ENCODE assay signal across 2 cellular contexts in genomic region chr2:215861607-215862033, GRCh38.
TF ChIP-seq lines count a peak whose summit lies in the region.

No MANE protein-coding gene starts in this region.

TF ChIP-seq in GM23338, 12 proteins besides CTCF, POLR2A, EP300 and RAD21:
- TF ChIP-seq REST (IDR thresholded peaks at IDR 0.05; ENCODE audit: unreplicated experiment), result no peak
- TF ChIP-seq POLR2AphosphoS5 (IDR thresholded peaks at IDR 0.05; ENCODE audit: low read depth), result no peak
- TF ChIP-seq EZH2phosphoT487 (IDR thresholded peaks at IDR 0.05; ENCODE audit: unreplicated experiment), result no peak
- no peak for TF ChIP-seq STAT1 (IDR thresholded peaks at IDR 0.05; ENCODE audit: unreplicated experiment)
- no peak for TF ChIP-seq CREB1 (CRISPR knock-in tag; IDR thresholded peaks at IDR 0.05; ENCODE audit: low read depth)
- no peak for TF ChIP-seq NANOG (IDR thresholded peaks at IDR 0.05; ENCODE audit: borderline replicate concordance)
- no peak for TF ChIP-seq ZNF331 (CRISPR knock-in tag; IDR thresholded peaks at IDR 0.05; ENCODE audit: low read depth)
- TF ChIP-seq JUNB (IDR thresholded peaks at IDR 0.05; ENCODE audit: unreplicated experiment), result no peak
- no peak for TF ChIP-seq ZNF114 (CRISPR knock-in tag; IDR thresholded peaks at IDR 0.05)
- TF ChIP-seq, protein P1, sequence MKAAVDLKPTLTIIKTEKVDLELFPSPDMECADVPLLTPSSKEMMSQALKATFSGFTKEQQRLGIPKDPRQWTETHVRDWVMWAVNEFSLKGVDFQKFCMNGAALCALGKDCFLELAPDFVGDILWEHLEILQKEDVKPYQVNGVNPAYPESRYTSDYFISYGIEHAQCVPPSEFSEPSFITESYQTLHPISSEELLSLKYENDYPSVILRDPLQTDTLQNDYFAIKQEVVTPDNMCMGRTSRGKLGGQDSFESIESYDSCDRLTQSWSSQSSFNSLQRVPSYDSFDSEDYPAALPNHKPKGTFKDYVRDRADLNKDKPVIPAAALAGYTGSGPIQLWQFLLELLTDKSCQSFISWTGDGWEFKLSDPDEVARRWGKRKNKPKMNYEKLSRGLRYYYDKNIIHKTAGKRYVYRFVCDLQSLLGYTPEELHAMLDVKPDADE (IDR thresholded peaks at IDR 0.05), result no peak
- TF ChIP-seq, protein P2, sequence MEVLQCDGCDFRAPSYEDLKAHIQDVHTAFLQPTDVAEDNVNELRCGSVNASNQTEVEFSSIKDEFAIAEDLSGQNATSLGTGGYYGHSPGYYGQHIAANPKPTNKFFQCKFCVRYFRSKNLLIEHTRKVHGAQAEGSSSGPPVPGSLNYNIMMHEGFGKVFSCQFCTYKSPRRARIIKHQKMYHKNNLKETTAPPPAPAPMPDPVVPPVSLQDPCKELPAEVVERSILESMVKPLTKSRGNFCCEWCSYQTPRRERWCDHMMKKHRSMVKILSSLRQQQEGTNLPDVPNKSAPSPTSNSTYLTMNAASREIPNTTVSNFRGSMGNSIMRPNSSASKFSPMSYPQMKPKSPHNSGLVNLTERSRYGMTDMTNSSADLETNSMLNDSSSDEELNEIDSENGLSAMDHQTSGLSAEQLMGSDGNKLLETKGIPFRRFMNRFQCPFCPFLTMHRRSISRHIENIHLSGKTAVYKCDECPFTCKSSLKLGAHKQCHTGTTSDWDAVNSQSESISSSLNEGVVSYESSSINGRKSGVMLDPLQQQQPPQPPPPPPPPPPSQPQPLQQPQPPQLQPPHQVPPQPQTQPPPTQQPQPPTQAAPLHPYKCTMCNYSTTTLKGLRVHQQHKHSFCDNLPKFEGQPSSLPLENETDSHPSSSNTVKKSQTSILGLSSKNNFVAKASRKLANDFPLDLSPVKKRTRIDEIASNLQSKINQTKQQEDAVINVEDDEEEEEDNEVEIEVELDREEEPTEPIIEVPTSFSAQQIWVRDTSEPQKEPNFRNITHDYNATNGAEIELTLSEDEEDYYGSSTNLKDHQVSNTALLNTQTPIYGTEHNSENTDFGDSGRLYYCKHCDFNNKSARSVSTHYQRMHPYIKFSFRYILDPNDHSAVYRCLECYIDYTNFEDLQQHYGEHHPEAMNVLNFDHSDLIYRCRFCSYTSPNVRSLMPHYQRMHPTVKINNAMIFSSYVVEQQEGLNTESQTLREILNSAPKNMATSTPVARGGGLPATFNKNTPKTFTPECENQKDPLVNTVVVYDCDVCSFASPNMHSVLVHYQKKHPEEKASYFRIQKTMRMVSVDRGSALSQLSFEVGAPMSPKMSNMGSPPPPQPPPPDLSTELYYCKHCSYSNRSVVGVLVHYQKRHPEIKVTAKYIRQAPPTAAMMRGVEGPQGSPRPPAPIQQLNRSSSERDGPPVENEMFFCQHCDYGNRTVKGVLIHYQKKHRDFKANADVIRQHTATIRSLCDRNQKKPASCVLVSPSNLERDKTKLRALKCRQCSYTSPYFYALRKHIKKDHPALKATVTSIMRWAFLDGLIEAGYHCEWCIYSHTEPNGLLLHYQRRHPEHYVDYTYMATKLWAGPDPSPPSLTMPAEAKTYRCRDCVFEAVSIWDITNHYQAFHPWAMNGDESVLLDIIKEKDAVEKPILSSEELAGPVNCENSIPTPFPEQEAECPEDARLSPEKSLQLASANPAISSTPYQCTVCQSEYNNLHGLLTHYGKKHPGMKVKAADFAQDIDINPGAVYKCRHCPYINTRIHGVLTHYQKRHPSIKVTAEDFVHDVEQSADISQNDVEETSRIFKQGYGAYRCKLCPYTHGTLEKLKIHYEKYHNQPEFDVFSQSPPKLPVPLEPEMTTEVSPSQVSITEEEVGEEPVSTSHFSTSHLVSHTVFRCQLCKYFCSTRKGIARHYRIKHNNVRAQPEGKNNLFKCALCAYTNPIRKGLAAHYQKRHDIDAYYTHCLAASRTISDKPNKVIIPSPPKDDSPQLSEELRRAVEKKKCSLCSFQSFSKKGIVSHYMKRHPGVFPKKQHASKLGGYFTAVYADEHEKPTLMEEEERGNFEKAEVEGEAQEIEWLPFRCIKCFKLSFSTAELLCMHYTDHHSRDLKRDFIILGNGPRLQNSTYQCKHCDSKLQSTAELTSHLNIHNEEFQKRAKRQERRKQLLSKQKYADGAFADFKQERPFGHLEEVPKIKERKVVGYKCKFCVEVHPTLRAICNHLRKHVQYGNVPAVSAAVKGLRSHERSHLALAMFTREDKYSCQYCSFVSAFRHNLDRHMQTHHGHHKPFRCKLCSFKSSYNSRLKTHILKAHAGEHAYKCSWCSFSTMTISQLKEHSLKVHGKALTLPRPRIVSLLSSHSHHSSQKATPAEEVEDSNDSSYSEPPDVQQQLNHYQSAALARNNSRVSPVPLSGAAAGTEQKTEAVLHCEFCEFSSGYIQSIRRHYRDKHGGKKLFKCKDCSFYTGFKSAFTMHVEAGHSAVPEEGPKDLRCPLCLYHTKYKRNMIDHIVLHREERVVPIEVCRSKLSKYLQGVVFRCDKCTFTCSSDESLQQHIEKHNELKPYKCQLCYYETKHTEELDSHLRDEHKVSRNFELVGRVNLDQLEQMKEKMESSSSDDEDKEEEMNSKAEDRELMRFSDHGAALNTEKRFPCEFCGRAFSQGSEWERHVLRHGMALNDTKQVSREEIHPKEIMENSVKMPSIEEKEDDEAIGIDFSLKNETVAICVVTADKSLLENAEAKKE (CRISPR knock-in tag; IDR thresholded peaks at IDR 0.05), result no peak
- TF ChIP-seq EZH2 (IDR thresholded peaks at IDR 0.05; ENCODE audit: low read depth, unreplicated experiment), result no peak

TF ChIP-seq in K562, 482 proteins besides CTCF, POLR2A, EP300 and RAD21 (continued from another document and continues in another):
- TF ChIP-seq ZBTB9 (CRISPR knock-in tag; IDR thresholded peaks at IDR 0.05), result no peak
- TF ChIP-seq ZNF644 (tag; IDR thresholded peaks at IDR 0.05; ENCODE audit: low read depth), result no peak
- no peak for TF ChIP-seq ZNF23 (CRISPR knock-in tag; IDR thresholded peaks at IDR 0.05)
- TF ChIP-seq HMG20A (CRISPR knock-in tag; conservative IDR thresholded peaks at IDR 0.05), result no peak
- TF ChIP-seq, protein P3, sequence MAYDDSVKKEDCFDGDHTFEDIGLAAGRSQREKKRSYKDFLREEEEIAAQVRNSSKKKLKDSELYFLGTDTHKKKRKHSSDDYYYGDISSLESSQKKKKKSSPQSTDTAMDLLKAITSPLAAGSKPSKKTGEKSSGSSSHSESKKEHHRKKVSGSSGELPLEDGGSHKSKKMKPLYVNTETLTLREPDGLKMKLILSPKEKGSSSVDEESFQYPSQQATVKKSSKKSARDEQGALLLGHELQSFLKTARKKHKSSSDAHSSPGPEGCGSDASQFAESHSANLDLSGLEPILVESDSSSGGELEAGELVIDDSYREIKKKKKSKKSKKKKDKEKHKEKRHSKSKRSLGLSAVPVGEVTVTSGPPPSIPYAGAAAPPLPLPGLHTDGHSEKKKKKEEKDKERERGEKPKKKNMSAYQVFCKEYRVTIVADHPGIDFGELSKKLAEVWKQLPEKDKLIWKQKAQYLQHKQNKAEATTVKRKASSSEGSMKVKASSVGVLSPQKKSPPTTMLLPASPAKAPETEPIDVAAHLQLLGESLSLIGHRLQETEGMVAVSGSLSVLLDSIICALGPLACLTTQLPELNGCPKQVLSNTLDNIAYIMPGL (CRISPR knock-in tag; IDR thresholded peaks at IDR 0.05), result no peak
- no peak for TF ChIP-seq LARP7 (IDR thresholded peaks at IDR 0.05)
- TF ChIP-seq ARID1B (IDR thresholded peaks at IDR 0.05), result 0 out of 2 replicates have a peak, but pooled peaks have one; percentile 1
- no peak for TF ChIP-seq NFIC (IDR thresholded peaks at IDR 0.05)
- no peak for TF ChIP-seq NCOR1 (IDR thresholded peaks at IDR 0.05)
- TF ChIP-seq, protein P4, sequence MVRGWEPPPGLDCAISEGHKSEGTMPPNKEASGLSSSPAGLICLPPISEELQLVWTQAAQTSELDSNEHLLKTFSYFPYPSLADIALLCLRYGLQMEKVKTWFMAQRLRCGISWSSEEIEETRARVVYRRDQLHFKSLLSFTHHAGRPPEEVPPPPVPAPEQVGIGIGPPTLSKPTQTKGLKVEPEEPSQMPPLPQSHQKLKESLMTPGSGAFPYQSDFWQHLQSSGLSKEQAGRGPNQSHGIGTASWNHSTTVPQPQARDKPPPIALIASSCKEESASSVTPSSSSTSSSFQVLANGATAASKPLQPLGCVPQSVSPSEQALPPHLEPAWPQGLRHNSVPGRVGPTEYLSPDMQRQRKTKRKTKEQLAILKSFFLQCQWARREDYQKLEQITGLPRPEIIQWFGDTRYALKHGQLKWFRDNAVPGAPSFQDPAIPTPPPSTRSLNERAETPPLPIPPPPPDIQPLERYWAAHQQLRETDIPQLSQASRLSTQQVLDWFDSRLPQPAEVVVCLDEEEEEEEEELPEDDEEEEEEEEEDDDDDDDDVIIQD (CRISPR knock-in tag; IDR thresholded peaks at IDR 0.05), result no peak
- TF ChIP-seq, protein P5, sequence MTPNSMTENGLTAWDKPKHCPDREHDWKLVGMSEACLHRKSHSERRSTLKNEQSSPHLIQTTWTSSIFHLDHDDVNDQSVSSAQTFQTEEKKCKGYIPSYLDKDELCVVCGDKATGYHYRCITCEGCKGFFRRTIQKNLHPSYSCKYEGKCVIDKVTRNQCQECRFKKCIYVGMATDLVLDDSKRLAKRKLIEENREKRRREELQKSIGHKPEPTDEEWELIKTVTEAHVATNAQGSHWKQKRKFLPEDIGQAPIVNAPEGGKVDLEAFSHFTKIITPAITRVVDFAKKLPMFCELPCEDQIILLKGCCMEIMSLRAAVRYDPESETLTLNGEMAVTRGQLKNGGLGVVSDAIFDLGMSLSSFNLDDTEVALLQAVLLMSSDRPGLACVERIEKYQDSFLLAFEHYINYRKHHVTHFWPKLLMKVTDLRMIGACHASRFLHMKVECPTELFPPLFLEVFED (CRISPR knock-in tag; conservative IDR thresholded peaks at IDR 0.05), result 0 out of 2 replicates have a peak, but pooled peaks have one; percentile 41
- TF ChIP-seq IFI16 (CRISPR knock-in tag; IDR thresholded peaks at IDR 0.05), result no peak
- TF ChIP-seq THRA (IDR thresholded peaks at IDR 0.05), result no peak
- no peak for TF ChIP-seq ASH1L (IDR thresholded peaks at IDR 0.05; ENCODE audit: borderline replicate concordance, low read depth, partially characterized antibody)
- TF ChIP-seq HBP1 (CRISPR knock-in tag; IDR thresholded peaks at IDR 0.05), result no peak
